Comparison of ENCODE assay signal across 8 cellular contexts in genomic region chr13:106535552-106536243, GRCh38. TPM values are rescaled to one million over a fixed set of nuclear protein-coding genes. Genes with fewer than 3 reads are reported as not detected.
DNase-seq lines count a peak whose midpoint lies in the region; ATAC-seq and TF ChIP-seq lines count a peak whose summit lies in the region.

EFNB2 (minus strand) TSS chr13:106535662; CDS start chr13:106534964, 698 bp downstream.

- H3K4me1 Mint-ChIP-seq in endothelial cell (ENCODE audit: unreplicated experiment), result peaks cover 41% of the 10 kb centered on the region

- no peak for TF ChIP-seq CTCF in endothelial cell (IDR thresholded peaks at IDR 0.05; ENCODE audit: unreplicated experiment)

- ATAC-seq in GM19463 (IDR thresholded peaks at IDR 0.05; ENCODE audit: unreplicated experiment), result peak; percentile 92

- peak within 1 kb of the TSS; percentile 95 for H3K4me3 Mint-ChIP-seq in endothelial cell (ENCODE audit: unreplicated experiment)

- DNase-seq in COR-L47 (lab: John Stamatoyannopoulos, UW) (peak; percentile 97), HK-2 (ENCODE audit: unreplicated experiment) (peak; percentile 86), NOMO-1 treated with DMSO at 0.1 percent for 48 hours (lab: John Stamatoyannopoulos, UW; ENCODE audit: unreplicated experiment) (peak; percentile 83), endothelial cell (ENCODE audit: low spot score) (peak; percentile 95), midbrain (lab: John Stamatoyannopoulos, UW) (peak; percentile 89)
- DNase-seq in activated CD8-positive, alpha-beta memory T cell treated with anti-CD3 and anti-CD28 coated beads, Interleukin-2, amount 50 U/mL, for 48 hours, result peak; percentile 91
- peak; percentile 64 to 80 for DNase-seq in stimulated activated CD8-positive, alpha-beta memory T cell treated with anti-CD3 and anti-CD28 coated beads, Interleukin-15, amount 100 ng/mL, for 4 hours (ENCODE audit: low read depth in 2 of 2)

- peaks cover 21% of the 10 kb centered on the region for H3K27me3 Mint-ChIP-seq in endothelial cell (ENCODE audit: unreplicated experiment)

- peak within 1 kb of the TSS; percentile 68 for H3K27ac Mint-ChIP-seq in endothelial cell (ENCODE audit: unreplicated experiment)

- H3K9me3 Mint-ChIP-seq in endothelial cell (ENCODE audit: unreplicated experiment), result no peaks in the 10 kb centered on the region

- peaks cover 32% of the 10 kb centered on the region for H3K36me3 Mint-ChIP-seq in endothelial cell (ENCODE audit: low read depth, unreplicated experiment)

RNA-seq across cellular contexts. Expression of gene EFNB2, which starts in this region (rescaled TPM):
- total RNA-seq in endothelial cell (ENCODE audit: unreplicated experiment), result 353 TPM

Comparison
In these comparisons a context has a peak if more than half of its experiments do, and no peak if none do; other contexts are left out.
1. Peak in every context shown above with its lines: DNase-seq and ATAC-seq.